ENCODE assay signal across 1 cellular context in the genomic region with DNA sequence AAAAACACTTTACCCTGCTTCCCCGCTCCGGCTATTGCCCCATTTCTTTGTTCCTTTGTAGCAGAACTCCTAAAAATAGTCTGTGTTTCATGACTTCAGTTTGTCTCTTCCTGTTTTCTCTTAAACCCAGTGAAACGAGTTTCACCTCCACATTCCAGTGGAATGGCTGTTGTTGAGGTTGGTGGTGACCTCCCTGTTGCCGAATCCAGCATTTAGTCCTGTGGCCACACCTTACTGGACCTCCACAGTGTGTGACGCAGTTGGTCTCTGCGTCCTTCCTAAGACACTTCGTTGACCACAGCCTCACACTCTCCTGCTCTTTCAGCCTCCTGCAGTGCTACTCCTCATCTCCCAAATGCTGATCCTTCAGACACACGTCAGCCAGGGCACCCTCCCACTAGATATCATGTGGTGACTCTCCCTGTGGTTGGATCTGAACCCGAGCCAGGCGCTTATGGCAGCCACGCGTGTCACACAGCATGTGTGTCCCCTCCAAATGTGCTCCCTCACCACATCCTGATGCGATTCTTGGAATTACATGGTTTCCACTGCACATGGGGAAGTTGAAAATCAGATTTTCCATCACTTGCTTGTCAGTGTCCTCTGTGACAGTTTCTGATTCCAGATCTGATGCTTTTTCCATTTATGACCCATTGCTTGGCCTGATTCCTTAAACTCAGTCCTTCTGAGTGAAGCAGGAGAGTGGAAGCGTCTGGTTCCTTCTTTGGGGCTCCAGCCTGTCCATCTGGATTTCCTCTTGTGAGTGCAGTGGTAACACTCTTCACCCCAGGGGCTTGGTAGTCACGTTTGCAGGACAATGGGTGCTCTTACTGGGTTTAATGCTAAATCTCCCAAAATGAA.
A peak's percentile ranks its signal among the peaks of the same experiment; 100 is the strongest.
TF ChIP-seq lines count a peak whose summit lies in the region.

No MANE protein-coding gene starts in this region.

TF ChIP-seq in K562, 482 proteins besides CTCF, POLR2A, EP300 and RAD21 (continued from another document and continues in another):
- TF ChIP-seq, protein P1, sequence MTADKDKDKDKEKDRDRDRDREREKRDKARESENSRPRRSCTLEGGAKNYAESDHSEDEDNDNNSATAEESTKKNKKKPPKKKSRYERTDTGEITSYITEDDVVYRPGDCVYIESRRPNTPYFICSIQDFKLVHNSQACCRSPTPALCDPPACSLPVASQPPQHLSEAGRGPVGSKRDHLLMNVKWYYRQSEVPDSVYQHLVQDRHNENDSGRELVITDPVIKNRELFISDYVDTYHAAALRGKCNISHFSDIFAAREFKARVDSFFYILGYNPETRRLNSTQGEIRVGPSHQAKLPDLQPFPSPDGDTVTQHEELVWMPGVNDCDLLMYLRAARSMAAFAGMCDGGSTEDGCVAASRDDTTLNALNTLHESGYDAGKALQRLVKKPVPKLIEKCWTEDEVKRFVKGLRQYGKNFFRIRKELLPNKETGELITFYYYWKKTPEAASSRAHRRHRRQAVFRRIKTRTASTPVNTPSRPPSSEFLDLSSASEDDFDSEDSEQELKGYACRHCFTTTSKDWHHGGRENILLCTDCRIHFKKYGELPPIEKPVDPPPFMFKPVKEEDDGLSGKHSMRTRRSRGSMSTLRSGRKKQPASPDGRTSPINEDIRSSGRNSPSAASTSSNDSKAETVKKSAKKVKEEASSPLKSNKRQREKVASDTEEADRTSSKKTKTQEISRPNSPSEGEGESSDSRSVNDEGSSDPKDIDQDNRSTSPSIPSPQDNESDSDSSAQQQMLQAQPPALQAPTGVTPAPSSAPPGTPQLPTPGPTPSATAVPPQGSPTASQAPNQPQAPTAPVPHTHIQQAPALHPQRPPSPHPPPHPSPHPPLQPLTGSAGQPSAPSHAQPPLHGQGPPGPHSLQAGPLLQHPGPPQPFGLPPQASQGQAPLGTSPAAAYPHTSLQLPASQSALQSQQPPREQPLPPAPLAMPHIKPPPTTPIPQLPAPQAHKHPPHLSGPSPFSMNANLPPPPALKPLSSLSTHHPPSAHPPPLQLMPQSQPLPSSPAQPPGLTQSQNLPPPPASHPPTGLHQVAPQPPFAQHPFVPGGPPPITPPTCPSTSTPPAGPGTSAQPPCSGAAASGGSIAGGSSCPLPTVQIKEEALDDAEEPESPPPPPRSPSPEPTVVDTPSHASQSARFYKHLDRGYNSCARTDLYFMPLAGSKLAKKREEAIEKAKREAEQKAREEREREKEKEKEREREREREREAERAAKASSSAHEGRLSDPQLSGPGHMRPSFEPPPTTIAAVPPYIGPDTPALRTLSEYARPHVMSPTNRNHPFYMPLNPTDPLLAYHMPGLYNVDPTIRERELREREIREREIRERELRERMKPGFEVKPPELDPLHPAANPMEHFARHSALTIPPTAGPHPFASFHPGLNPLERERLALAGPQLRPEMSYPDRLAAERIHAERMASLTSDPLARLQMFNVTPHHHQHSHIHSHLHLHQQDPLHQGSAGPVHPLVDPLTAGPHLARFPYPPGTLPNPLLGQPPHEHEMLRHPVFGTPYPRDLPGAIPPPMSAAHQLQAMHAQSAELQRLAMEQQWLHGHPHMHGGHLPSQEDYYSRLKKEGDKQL (CRISPR knock-in tag; IDR thresholded peaks at IDR 0.05; ENCODE audit: borderline replicate concordance): no peak
- TF ChIP-seq JUN (IDR thresholded peaks at IDR 0.05; ENCODE audit: borderline replicate concordance, low read depth, low read length): 0 out of 2 replicates have a peak, but pooled peaks have one; percentile 51
- no peak for TF ChIP-seq JUN (CRISPR knock-in tag; IDR thresholded peaks at IDR 0.05; ENCODE audit: borderline replicate concordance)
- TF ChIP-seq, protein P2, sequence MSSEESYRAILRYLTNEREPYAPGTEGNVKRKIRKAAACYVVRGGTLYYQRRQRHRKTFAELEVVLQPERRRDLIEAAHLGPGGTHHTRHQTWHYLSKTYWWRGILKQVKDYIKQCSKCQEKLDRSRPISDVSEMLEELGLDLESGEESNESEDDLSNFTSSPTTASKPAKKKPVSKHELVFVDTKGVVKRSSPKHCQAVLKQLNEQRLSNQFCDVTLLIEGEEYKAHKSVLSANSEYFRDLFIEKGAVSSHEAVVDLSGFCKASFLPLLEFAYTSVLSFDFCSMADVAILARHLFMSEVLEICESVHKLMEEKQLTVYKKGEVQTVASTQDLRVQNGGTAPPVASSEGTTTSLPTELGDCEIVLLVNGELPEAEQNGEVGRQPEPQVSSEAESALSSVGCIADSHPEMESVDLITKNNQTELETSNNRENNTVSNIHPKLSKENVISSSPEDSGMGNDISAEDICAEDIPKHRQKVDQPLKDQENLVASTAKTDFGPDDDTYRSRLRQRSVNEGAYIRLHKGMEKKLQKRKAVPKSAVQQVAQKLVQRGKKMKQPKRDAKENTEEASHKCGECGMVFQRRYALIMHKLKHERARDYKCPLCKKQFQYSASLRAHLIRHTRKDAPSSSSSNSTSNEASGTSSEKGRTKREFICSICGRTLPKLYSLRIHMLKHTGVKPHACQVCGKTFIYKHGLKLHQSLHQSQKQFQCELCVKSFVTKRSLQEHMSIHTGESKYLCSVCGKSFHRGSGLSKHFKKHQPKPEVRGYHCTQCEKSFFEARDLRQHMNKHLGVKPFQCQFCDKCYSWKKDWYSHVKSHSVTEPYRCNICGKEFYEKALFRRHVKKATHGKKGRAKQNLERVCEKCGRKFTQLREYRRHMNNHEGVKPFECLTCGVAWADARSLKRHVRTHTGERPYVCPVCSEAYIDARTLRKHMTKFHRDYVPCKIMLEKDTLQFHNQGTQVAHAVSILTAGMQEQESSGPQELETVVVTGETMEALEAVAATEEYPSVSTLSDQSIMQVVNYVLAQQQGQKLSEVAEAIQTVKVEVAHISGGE (CRISPR knock-in tag; IDR thresholded peaks at IDR 0.05): peak in 2 of 3 experiments; percentile 83 to 97; a peak in 4 of 6 replicates
- peak; percentile 16; the same call in 1 of the 2 replicates for TF ChIP-seq ERF (CRISPR knock-in tag; IDR thresholded peaks at IDR 0.05)
- TF ChIP-seq MTA1 (IDR thresholded peaks at IDR 0.05; ENCODE audit: borderline replicate concordance): no peak
- no peak for TF ChIP-seq ZNF507 (tag; conservative IDR thresholded peaks at IDR 0.05)
- TF ChIP-seq, protein P3, sequence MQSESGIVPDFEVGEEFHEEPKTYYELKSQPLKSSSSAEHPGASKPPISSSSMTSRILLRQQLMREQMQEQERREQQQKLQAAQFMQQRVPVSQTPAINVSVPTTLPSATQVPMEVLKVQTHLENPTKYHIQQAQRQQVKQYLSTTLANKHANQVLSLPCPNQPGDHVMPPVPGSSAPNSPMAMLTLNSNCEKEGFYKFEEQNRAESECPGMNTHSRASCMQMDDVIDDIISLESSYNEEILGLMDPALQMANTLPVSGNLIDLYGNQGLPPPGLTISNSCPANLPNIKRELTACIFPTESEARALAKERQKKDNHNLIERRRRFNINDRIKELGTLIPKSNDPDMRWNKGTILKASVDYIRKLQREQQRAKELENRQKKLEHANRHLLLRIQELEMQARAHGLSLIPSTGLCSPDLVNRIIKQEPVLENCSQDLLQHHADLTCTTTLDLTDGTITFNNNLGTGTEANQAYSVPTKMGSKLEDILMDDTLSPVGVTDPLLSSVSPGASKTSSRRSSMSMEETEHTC (IDR thresholded peaks at IDR 0.05): no peak
- TF ChIP-seq MCM5 (IDR thresholded peaks at IDR 0.05; ENCODE audit: low read depth): no peak
- TF ChIP-seq, protein P4, sequence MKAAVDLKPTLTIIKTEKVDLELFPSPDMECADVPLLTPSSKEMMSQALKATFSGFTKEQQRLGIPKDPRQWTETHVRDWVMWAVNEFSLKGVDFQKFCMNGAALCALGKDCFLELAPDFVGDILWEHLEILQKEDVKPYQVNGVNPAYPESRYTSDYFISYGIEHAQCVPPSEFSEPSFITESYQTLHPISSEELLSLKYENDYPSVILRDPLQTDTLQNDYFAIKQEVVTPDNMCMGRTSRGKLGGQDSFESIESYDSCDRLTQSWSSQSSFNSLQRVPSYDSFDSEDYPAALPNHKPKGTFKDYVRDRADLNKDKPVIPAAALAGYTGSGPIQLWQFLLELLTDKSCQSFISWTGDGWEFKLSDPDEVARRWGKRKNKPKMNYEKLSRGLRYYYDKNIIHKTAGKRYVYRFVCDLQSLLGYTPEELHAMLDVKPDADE (conservative IDR thresholded peaks at IDR 0.05; ENCODE audit: control insufficient read depth, low read depth, low read length): no peak
- TF ChIP-seq MCM7 (IDR thresholded peaks at IDR 0.05): no peak
- TF ChIP-seq ZFP1 (CRISPR knock-in tag; IDR thresholded peaks at IDR 0.05): no peak
- no peak for TF ChIP-seq ZNF23 (CRISPR knock-in tag; IDR thresholded peaks at IDR 0.05)
- TF ChIP-seq FOXM1 (IDR thresholded peaks at IDR 0.05; ENCODE audit: low read depth): no peak
- peak; percentile 62; the same call in 1 of the 2 replicates for TF ChIP-seq FOXM1 (CRISPR knock-in tag; IDR thresholded peaks at IDR 0.05; ENCODE audit: low read depth)
- TF ChIP-seq, protein P5, sequence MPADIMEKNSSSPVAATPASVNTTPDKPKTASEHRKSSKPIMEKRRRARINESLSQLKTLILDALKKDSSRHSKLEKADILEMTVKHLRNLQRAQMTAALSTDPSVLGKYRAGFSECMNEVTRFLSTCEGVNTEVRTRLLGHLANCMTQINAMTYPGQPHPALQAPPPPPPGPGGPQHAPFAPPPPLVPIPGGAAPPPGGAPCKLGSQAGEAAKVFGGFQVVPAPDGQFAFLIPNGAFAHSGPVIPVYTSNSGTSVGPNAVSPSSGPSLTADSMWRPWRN (IDR thresholded peaks at IDR 0.05; ENCODE audit: low read depth): peak; percentile 73
- no peak for TF ChIP-seq MECOM (CRISPR knock-in tag; IDR thresholded peaks at IDR 0.05)
- TF ChIP-seq, protein P6, sequence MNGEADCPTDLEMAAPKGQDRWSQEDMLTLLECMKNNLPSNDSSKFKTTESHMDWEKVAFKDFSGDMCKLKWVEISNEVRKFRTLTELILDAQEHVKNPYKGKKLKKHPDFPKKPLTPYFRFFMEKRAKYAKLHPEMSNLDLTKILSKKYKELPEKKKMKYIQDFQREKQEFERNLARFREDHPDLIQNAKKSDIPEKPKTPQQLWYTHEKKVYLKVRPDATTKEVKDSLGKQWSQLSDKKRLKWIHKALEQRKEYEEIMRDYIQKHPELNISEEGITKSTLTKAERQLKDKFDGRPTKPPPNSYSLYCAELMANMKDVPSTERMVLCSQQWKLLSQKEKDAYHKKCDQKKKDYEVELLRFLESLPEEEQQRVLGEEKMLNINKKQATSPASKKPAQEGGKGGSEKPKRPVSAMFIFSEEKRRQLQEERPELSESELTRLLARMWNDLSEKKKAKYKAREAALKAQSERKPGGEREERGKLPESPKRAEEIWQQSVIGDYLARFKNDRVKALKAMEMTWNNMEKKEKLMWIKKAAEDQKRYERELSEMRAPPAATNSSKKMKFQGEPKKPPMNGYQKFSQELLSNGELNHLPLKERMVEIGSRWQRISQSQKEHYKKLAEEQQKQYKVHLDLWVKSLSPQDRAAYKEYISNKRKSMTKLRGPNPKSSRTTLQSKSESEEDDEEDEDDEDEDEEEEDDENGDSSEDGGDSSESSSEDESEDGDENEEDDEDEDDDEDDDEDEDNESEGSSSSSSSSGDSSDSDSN (IDR thresholded peaks at IDR 0.05; ENCODE audit: borderline replicate concordance in 1 of 2, low read depth in 2 of 2, low read length in 2 of 2): no peak
- TF ChIP-seq KAT7 (CRISPR knock-in tag; IDR thresholded peaks at IDR 0.05; ENCODE audit: borderline replicate concordance): no peak
- TF ChIP-seq SUPT5H (IDR thresholded peaks at IDR 0.05): no peak
- TF ChIP-seq SOX6 (IDR thresholded peaks at IDR 0.05): no peak; the same call in 1 of the 2 replicates
- TF ChIP-seq, protein P7, sequence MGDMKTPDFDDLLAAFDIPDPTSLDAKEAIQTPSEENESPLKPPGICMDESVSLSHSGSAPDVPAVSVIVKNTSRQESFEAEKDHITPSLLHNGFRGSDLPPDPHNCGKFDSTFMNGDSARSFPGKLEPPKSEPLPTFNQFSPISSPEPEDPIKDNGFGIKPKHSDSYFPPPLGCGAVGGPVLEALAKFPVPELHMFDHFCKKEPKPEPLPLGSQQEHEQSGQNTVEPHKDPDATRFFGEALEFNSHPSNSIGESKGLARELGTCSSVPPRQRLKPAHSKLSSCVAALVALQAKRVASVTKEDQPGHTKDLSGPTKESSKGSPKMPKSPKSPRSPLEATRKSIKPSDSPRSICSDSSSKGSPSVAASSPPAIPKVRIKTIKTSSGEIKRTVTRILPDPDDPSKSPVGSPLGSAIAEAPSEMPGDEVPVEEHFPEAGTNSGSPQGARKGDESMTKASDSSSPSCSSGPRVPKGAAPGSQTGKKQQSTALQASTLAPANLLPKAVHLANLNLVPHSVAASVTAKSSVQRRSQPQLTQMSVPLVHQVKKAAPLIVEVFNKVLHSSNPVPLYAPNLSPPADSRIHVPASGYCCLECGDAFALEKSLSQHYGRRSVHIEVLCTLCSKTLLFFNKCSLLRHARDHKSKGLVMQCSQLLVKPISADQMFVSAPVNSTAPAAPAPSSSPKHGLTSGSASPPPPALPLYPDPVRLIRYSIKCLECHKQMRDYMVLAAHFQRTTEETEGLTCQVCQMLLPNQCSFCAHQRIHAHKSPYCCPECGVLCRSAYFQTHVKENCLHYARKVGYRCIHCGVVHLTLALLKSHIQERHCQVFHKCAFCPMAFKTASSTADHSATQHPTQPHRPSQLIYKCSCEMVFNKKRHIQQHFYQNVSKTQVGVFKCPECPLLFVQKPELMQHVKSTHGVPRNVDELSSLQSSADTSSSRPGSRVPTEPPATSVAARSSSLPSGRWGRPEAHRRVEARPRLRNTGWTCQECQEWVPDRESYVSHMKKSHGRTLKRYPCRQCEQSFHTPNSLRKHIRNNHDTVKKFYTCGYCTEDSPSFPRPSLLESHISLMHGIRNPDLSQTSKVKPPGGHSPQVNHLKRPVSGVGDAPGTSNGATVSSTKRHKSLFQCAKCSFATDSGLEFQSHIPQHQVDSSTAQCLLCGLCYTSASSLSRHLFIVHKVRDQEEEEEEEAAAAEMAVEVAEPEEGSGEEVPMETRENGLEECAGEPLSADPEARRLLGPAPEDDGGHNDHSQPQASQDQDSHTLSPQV (IDR thresholded peaks at IDR 0.05): no peak; the same call in 1 of the 2 replicates
- TF ChIP-seq, protein P8, sequence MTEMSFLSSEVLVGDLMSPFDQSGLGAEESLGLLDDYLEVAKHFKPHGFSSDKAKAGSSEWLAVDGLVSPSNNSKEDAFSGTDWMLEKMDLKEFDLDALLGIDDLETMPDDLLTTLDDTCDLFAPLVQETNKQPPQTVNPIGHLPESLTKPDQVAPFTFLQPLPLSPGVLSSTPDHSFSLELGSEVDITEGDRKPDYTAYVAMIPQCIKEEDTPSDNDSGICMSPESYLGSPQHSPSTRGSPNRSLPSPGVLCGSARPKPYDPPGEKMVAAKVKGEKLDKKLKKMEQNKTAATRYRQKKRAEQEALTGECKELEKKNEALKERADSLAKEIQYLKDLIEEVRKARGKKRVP (CRISPR knock-in tag; IDR thresholded peaks at IDR 0.05): 0 out of 2 replicates have a peak, but pooled peaks have one; percentile 13
- no peak for TF ChIP-seq ZNF785 (CRISPR knock-in tag; IDR thresholded peaks at IDR 0.05)
- no peak for TF ChIP-seq ZC3H4 (CRISPR knock-in tag; IDR thresholded peaks at IDR 0.05; ENCODE audit: borderline replicate concordance)
- no peak for TF ChIP-seq EWSR1 (IDR thresholded peaks at IDR 0.05; ENCODE audit: borderline replicate concordance, low read depth, partially characterized antibody)
- TF ChIP-seq OTX1 (CRISPR knock-in tag; IDR thresholded peaks at IDR 0.05): no peak
- TF ChIP-seq ETV5 (CRISPR knock-in tag; IDR thresholded peaks at IDR 0.05; ENCODE audit: low read depth): peak; percentile 70
- TF ChIP-seq, protein P9, sequence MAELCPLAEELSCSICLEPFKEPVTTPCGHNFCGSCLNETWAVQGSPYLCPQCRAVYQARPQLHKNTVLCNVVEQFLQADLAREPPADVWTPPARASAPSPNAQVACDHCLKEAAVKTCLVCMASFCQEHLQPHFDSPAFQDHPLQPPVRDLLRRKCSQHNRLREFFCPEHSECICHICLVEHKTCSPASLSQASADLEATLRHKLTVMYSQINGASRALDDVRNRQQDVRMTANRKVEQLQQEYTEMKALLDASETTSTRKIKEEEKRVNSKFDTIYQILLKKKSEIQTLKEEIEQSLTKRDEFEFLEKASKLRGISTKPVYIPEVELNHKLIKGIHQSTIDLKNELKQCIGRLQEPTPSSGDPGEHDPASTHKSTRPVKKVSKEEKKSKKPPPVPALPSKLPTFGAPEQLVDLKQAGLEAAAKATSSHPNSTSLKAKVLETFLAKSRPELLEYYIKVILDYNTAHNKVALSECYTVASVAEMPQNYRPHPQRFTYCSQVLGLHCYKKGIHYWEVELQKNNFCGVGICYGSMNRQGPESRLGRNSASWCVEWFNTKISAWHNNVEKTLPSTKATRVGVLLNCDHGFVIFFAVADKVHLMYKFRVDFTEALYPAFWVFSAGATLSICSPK (IDR thresholded peaks at IDR 0.05; ENCODE audit: borderline replicate concordance): no peak
